Comparison of ENCODE assay signal across 1 cellular context in the genomic region with DNA sequence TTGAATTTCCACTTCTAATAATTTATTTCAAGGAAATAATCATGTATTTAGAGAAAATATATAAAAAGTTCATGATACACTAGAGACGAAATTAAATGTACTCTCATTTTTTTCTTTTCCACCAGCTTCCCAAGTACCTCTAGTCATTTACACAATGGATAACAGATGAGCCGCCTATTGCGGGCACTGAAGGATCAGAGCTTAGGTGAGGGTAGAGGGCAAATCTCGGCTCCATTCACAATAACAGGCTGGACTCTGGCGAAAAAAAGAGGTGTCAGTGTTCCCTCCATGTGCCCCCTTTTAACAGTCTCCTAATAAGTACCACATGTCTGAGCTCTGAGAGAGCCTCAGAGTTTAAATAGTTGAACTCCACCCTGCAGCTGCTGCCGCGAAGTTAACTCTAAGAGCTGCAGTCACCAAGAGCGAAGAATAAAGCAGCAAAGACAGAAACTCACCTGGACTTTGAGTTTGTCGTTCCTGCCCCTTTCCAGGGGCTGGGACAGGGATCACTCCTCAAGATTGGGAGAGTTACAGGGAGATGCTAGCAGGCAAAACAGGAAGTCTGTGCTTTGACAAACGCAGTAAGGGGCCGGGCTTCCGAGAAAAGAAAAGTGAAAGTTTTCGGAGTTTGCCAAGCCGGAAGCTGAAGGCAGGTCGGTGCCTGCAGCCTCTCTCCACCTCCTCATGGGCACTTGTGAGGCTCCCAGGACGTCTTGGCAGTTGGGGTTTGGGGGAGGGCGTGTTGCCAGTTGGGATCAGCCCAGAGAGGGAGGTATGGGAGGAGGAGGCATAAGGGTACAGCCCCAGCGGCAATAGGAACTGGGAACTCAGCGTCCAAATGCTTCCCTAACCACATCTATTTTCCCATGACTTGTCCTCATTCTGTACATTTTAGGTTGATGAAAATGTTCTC.
TF ChIP-seq lines count a peak whose summit lies in the region.

TSS of gene SP110 (minus strand) at position 566 of the 913 bp plus-strand sequence. CDS start 3,057 bp downstream, outside the sequence.

TF ChIP-seq in HepG2, 621 proteins besides CTCF, POLR2A, EP300 and RAD21 (continued from another document and continues in another):
- TF ChIP-seq ARID5B (CRISPR knock-in tag; IDR thresholded peaks at IDR 0.05) (0 out of 2 replicates have a peak, but pooled peaks have one; percentile 33), SIN3B (IDR thresholded peaks at IDR 0.05; ENCODE audit: low read length) (no peak), ZNF549 (CRISPR knock-in tag; IDR thresholded peaks at IDR 0.05) (no peak), ZNF142 (CRISPR knock-in tag; IDR thresholded peaks at IDR 0.05) (no peak), HDAC2 (CRISPR knock-in tag; IDR thresholded peaks at IDR 0.05) (peak; percentile 51; the same call in 1 of the 2 replicates), FOXP1 (IDR thresholded peaks at IDR 0.05) (no peak), FOXP1 (CRISPR knock-in tag; IDR thresholded peaks at IDR 0.05) (no peak), ZMYM2 (CRISPR knock-in tag; IDR thresholded peaks at IDR 0.05) (no peak), ZNF646 (CRISPR knock-in tag; IDR thresholded peaks at IDR 0.05) (no peak), SMC3 (IDR thresholded peaks at IDR 0.05; ENCODE audit: low read length) (no peak), HHEX (CRISPR knock-in tag; IDR thresholded peaks at IDR 0.05) (no peak), ZBTB1 (CRISPR knock-in tag; IDR thresholded peaks at IDR 0.05; ENCODE audit: borderline replicate concordance) (no peak), ONECUT2 (CRISPR knock-in tag; IDR thresholded peaks at IDR 0.05) (no peak), ZNF33B (CRISPR knock-in tag; IDR thresholded peaks at IDR 0.05) (no peak), TSC22D2 (CRISPR knock-in tag; IDR thresholded peaks at IDR 0.05; ENCODE audit: borderline replicate concordance) (peak; percentile 57; the same call in 1 of the 2 replicates), ELF4 (CRISPR knock-in tag; IDR thresholded peaks at IDR 0.05; ENCODE audit: borderline replicate concordance) (peak; percentile 81), PAX8 (CRISPR knock-in tag; IDR thresholded peaks at IDR 0.05; ENCODE audit: borderline replicate concordance) (no peak), GFI1 (CRISPR knock-in tag; IDR thresholded peaks at IDR 0.05; ENCODE audit: borderline replicate concordance) (no peak), TEF (CRISPR knock-in tag; IDR thresholded peaks at IDR 0.05) (no peak), TEAD2 (CRISPR knock-in tag; IDR thresholded peaks at IDR 0.05) (no peak), HOXD1 (CRISPR knock-in tag; IDR thresholded peaks at IDR 0.05) (0 out of 2 replicates have a peak, but pooled peaks have one; percentile 13), ZFYVE20 (CRISPR knock-in tag; IDR thresholded peaks at IDR 0.05; ENCODE audit: borderline replicate concordance, low read depth) (no peak), ASH2L (IDR thresholded peaks at IDR 0.05; ENCODE audit: insufficient read length, low read depth, low read length) (peak; percentile 76), SETDB1 (CRISPR knock-in tag; IDR thresholded peaks at IDR 0.05; ENCODE audit: borderline replicate concordance) (no peak), ZZZ3 (CRISPR knock-in tag; IDR thresholded peaks at IDR 0.05; ENCODE audit: borderline replicate concordance) (no peak), ZNF510 (CRISPR knock-in tag; IDR thresholded peaks at IDR 0.05; ENCODE audit: low read depth) (no peak)
- TF ChIP-seq, protein P1, sequence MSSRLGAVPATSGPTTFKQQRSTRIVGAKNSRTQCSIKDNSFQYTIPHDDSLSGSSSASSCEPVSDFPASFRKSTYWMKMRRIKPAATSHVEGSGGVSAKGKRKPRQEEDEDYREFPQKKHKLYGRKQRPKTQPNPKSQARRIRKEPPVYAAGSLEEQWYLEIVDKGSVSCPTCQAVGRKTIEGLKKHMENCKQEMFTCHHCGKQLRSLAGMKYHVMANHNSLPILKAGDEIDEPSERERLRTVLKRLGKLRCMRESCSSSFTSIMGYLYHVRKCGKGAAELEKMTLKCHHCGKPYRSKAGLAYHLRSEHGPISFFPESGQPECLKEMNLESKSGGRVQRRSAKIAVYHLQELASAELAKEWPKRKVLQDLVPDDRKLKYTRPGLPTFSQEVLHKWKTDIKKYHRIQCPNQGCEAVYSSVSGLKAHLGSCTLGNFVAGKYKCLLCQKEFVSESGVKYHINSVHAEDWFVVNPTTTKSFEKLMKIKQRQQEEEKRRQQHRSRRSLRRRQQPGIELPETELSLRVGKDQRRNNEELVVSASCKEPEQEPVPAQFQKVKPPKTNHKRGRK (CRISPR knock-in tag; IDR thresholded peaks at IDR 0.05): no peak
- TF ChIP-seq, protein P2, sequence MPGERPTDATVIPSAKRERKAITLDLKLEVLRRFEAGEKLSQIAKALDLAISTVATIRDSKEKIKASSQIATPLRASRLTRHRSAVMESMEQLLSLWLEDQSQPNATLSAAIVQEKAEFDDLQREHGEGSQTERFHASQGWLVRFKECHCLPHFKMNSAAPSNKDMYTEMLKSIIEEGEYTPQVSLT (CRISPR knock-in tag; IDR thresholded peaks at IDR 0.05; ENCODE audit: borderline replicate concordance, low read depth): no peak
- TF ChIP-seq, protein P3, sequence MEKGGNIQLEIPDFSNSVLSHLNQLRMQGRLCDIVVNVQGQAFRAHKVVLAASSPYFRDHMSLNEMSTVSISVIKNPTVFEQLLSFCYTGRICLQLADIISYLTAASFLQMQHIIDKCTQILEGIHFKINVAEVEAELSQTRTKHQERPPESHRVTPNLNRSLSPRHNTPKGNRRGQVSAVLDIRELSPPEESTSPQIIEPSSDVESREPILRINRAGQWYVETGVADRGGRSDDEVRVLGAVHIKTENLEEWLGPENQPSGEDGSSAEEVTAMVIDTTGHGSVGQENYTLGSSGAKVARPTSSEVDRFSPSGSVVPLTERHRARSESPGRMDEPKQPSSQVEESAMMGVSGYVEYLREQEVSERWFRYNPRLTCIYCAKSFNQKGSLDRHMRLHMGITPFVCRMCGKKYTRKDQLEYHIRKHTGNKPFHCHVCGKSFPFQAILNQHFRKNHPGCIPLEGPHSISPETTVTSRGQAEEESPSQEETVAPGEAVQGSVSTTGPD (CRISPR knock-in tag; IDR thresholded peaks at IDR 0.05): no peak
- TF ChIP-seq, protein P4, sequence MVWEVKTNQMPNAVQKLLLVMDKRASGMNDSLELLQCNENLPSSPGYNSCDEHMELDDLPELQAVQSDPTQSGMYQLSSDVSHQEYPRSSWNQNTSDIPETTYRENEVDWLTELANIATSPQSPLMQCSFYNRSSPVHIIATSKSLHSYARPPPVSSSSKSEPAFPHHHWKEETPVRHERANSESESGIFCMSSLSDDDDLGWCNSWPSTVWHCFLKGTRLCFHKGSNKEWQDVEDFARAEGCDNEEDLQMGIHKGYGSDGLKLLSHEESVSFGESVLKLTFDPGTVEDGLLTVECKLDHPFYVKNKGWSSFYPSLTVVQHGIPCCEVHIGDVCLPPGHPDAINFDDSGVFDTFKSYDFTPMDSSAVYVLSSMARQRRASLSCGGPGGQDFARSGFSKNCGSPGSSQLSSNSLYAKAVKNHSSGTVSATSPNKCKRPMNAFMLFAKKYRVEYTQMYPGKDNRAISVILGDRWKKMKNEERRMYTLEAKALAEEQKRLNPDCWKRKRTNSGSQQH (CRISPR knock-in tag; IDR thresholded peaks at IDR 0.05; ENCODE audit: low read depth): no peak
